1 cellular context compared by ENCODE assay signal in the genomic region with DNA sequence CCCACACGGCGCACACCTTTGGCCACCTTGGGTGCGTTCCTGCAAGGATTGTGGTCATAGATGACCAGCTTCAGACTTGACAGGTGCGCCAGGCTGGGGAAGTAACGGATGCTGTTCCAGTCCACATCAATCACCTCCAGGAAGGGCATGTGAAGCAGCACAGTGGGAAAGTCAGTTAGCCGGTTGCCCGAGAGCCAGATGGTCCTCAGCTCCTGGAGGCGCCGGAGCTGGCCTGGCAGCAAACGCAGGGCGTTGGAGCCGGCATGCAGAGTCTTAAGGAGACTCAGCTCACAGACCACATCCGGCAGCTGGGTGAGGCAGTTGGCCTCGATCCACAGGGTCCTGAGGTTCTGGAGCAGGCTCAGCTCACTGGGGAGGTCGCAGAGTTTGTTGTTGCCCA.
TF ChIP-seq lines count a peak whose summit lies in the region.

No MANE protein-coding gene starts in this region.

TF ChIP-seq in GM23338, 12 proteins besides CTCF, POLR2A, EP300 and RAD21 (continued from another document):
- TF ChIP-seq ZNF462 (CRISPR knock-in tag; IDR thresholded peaks at IDR 0.05): no peak
- no peak for TF ChIP-seq NANOG (IDR thresholded peaks at IDR 0.05; ENCODE audit: borderline replicate concordance)
- no peak for TF ChIP-seq ZNF331 (CRISPR knock-in tag; IDR thresholded peaks at IDR 0.05; ENCODE audit: low read depth)
- no peak for TF ChIP-seq CREB1 (CRISPR knock-in tag; IDR thresholded peaks at IDR 0.05; ENCODE audit: low read depth)
- TF ChIP-seq EZH2 (IDR thresholded peaks at IDR 0.05; ENCODE audit: low read depth, unreplicated experiment): no peak
- TF ChIP-seq POLR2AphosphoS5 (IDR thresholded peaks at IDR 0.05; ENCODE audit: low read depth): no peak
- TF ChIP-seq, protein P1, sequence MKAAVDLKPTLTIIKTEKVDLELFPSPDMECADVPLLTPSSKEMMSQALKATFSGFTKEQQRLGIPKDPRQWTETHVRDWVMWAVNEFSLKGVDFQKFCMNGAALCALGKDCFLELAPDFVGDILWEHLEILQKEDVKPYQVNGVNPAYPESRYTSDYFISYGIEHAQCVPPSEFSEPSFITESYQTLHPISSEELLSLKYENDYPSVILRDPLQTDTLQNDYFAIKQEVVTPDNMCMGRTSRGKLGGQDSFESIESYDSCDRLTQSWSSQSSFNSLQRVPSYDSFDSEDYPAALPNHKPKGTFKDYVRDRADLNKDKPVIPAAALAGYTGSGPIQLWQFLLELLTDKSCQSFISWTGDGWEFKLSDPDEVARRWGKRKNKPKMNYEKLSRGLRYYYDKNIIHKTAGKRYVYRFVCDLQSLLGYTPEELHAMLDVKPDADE (IDR thresholded peaks at IDR 0.05): no peak
- no peak for TF ChIP-seq JUNB (IDR thresholded peaks at IDR 0.05; ENCODE audit: unreplicated experiment)
- no peak for TF ChIP-seq STAT1 (IDR thresholded peaks at IDR 0.05; ENCODE audit: unreplicated experiment)
- no peak for TF ChIP-seq ZNF114 (CRISPR knock-in tag; IDR thresholded peaks at IDR 0.05)
